ENCODE assay signal across 1 cellular context in the genomic region with DNA sequence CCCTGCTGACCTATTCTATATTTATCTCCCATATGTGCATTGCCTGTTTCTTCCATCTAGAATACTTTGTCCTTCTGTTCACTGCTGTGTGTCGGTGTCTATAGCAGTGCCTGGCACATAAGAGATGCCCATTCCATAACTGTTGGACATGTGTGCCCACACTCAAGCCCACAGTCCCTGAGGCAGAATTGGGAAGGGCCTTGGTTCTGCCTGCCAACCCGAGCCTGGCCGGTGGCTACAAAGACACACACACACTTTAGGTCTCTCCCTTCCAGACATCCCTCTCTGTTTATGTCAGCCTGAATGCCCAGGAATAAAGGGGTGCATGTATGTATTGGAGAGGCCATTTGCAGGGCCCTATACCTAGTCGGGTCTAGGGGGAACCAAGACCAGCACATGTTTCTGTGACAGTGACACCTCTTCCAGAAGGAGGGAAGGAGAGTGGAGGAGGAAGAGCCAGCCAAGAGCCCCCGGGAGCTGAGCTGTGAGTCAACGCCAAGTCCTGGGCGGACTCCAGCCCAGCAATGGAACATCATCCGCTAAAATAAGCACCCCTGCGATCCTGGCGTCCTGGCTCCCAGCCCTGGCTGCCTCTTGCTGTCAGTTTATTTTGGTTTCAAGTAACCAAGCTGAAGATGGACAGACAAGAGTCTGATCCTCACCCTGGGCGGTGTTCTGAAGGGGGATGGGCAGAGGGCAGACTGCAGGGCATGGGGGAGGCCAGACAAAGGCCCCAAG.
A peak's percentile ranks its signal among the peaks of the same experiment; 100 is the strongest.
TF ChIP-seq lines count a peak whose summit lies in the region.

No MANE protein-coding gene starts in this region.

TF ChIP-seq in HEK293, 187 proteins besides CTCF, POLR2A, EP300 and RAD21:
- TF ChIP-seq, protein P1, sequence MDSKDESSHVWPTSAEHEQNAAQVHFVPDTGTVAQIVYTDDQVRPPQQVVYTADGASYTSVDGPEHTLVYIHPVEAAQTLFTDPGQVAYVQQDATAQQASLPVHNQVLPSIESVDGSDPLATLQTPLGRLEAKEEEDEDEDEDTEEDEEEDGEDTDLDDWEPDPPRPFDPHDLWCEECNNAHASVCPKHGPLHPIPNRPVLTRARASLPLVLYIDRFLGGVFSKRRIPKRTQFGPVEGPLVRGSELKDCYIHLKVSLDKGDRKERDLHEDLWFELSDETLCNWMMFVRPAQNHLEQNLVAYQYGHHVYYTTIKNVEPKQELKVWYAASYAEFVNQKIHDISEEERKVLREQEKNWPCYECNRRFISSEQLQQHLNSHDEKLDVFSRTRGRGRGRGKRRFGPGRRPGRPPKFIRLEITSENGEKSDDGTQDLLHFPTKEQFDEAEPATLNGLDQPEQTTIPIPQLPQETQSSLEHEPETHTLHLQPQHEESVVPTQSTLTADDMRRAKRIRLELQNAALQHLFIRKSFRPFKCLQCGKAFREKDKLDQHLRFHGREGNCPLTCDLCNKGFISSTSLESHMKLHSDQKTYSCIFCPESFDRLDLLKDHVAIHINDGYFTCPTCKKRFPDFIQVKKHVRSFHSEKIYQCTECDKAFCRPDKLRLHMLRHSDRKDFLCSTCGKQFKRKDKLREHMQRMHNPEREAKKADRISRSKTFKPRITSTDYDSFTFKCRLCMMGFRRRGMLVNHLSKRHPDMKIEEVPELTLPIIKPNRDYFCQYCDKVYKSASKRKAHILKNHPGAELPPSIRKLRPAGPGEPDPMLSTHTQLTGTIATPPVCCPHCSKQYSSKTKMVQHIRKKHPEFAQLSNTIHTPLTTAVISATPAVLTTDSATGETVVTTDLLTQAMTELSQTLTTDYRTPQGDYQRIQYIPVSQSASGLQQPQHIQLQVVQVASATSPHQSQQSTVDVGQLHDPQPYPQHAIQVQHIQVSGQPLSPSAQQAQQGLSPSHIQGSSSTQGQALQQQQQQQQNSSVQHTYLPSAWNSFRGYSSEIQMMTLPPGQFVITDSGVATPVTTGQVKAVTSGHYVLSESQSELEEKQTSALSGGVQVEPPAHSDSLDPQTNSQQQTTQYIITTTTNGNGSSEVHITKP (tag by site-specific recombination; IDR thresholded peaks at IDR 0.05), result peak; percentile 50
- no peak for TF ChIP-seq GLI2 (tag by site-specific recombination; IDR thresholded peaks at IDR 0.05; ENCODE audit: borderline replicate concordance, low read depth)
TF ChIP-seq in HEK293: peak in this region for 1.
